In the genomic region with DNA sequence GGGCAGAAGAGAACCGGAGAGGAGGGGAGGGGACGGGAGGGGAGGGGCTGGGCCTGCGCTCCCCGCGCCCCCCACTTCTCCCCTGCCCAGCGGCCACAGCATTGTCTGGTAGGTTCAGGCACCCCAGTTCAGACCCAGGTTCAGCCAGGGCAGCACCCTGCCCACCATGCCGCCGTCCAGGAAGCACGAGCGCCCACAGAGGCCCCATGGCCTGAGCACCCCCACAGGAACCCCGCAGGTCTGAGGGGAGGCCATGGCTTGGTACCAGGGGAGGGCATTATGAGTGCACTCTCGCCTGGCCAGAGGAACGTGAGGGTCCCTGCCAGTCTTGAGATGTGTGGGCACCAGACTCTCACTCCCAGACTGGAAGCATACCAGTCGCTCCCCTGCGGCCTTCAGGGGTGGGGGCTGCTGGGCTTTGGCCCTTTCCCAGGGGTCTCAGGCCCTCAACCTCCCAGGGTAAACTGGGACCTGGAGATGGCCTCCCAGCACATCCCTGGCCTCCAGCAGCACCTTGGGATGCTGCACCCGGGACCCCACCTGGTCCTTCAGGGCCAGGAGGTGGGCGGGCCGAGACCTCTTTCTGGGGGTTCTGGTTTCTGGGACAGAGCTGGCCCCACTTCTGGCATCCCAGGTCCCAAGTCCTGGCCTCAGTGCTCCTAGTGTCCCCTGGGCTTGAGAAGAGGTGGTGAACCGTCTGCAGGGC, we compare ENCODE assay signal across 1 cellular context.
TF ChIP-seq lines count a peak whose summit lies in the region.

No MANE protein-coding gene starts in this region.

TF ChIP-seq in HEK293, 187 proteins besides CTCF, POLR2A, EP300 and RAD21 (continued from another document):
- TF ChIP-seq BCL11B (tag by site-specific recombination; IDR thresholded peaks at IDR 0.05; ENCODE audit: low read depth) (no peak), WT1 (tag by site-specific recombination; IDR thresholded peaks at IDR 0.05) (0 out of 2 replicates have a peak, but pooled peaks have one; percentile 26)
- TF ChIP-seq, protein P1, sequence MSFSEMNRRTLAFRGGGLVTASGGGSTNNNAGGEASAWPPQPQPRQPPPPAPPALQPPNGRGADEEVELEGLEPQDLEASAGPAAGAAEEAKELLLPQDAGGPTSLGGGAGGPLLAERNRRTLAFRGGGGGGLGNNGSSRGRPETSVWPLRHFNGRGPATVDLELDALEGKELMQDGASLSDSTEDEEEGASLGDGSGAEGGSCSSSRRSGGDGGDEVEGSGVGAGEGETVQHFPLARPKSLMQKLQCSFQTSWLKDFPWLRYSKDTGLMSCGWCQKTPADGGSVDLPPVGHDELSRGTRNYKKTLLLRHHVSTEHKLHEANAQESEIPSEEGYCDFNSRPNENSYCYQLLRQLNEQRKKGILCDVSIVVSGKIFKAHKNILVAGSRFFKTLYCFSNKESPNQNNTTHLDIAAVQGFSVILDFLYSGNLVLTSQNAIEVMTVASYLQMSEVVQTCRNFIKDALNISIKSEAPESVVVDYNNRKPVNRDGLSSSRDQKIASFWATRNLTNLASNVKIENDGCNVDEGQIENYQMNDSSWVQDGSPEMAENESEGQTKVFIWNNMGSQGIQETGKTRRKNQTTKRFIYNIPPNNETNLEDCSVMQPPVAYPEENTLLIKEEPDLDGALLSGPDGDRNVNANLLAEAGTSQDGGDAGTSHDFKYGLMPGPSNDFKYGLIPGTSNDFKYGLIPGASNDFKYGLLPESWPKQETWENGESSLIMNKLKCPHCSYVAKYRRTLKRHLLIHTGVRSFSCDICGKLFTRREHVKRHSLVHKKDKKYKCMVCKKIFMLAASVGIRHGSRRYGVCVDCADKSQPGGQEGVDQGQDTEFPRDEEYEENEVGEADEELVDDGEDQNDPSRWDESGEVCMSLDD (tag by site-specific recombination; IDR thresholded peaks at IDR 0.05): peak; percentile 84
